ENCODE assay signal across 9 cellular contexts in the genomic region with DNA sequence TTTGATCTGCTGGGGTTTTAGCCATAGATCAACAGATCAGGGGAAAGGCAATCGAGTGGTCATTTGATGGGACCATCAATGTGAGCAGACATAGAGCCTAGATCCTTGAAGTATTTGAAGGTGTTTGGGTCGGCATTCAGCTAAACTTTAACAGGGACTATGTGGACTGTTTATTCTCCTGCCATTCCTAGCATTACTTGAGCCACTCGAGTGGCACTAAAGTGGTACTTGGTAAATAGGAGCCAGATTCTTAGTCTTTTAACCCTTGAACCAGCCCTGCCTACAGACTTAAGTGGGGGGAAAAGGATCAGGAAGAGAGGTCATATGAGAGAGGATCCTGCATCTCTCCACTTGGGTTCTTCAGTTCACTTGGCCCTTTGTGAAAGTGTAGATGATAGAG. TPM values are rescaled to one million over a fixed set of nuclear protein-coding genes. Genes with fewer than 3 reads are reported as not detected.
A peak's percentile ranks its signal among the peaks of the same experiment; 100 is the strongest.
DNase-seq lines count a peak whose midpoint lies in the region; ATAC-seq and TF ChIP-seq lines count a peak whose summit lies in the region.
"Had no signal": no experiment of that assay in that cellular context is flagged by ENCODE, and none has a peak within 500 bp of the region (broad histone marks: within the 10 kb centered on the region; RNA-seq: fewer than 3 reads in every experiment).

No MANE protein-coding gene starts in this region.

- DNase-seq in activated CD4-positive, alpha-beta T cell treated with anti-CD3 and anti-CD28 coated beads, Interleukin-2, amount 10 ng/mL, durations not matched to agents 24 days and 14 days = no peak
- no peak for DNase-seq in activated CD4-positive, alpha-beta T cell treated with anti-CD3 and anti-CD28 coated beads, Interleukin-2, amount 50 U/mL, for 4 hours
- DNase-seq in T-helper 17 cell = no peak
- no peak for DNase-seq in foreskin keratinocyte
- DNase-seq in stomach = no peak
- DNase-seq in neural progenitor cell (ENCODE audit: low spot score) = no peak
- no peak for DNase-seq in H4 (ENCODE audit: low spot score)
- DNase-seq: RPMI8226 had no signal

- 33 to 56% (median 36%) methylated on average over 3 of the region's 3 CpGs for WGBS in stomach, 5 donors

- H3F3A ChIP-seq in neural progenitor cell (ENCODE audit: low read depth) = no peaks in the 10 kb centered on the region

- TF ChIP-seq CTCF in foreskin keratinocyte (conservative IDR thresholded peaks at IDR 0.05) = no peak
- no peak for TF ChIP-seq CTCF in stomach (IDR thresholded peaks at IDR 0.05)
- no peak for TF ChIP-seq CTCF in neural progenitor cell (IDR thresholded peaks at IDR 0.05)

- H3K9me3 Mint-ChIP-seq in activated CD4-positive, alpha-beta T cell treated with anti-CD3 and anti-CD28 coated beads, Interleukin-2, amount 10 ng/mL, durations not matched to agents 24 days and 14 days = no peaks in the 10 kb centered on the region
- peaks cover 15% of the 10 kb centered on the region for H3K9me3 Mint-ChIP-seq in neural progenitor cell

- no peaks in the 10 kb centered on the region for H4K20me1 ChIP-seq in neural progenitor cell (ENCODE audit: low read depth)

- no peak overlapping the region for H3K4me2 ChIP-seq in neural progenitor cell

- H3K4me1 Mint-ChIP-seq in activated CD4-positive, alpha-beta T cell treated with anti-CD3 and anti-CD28 coated beads, Interleukin-2, amount 10 ng/mL, durations not matched to agents 24 days and 14 days = peaks cover 44% of the 10 kb centered on the region
- H3K4me1 Mint-ChIP-seq in T-helper 17 cell = peaks cover 43% of the 10 kb centered on the region
- H3K4me1 Mint-ChIP-seq in neural progenitor cell = peaks cover 13% of the 10 kb centered on the region

- H3K9ac ChIP-seq in neural progenitor cell = no peak overlapping the region

- peak overlapping the region; percentile 97 for H3K4me3 Mint-ChIP-seq in activated CD4-positive, alpha-beta T cell treated with anti-CD3 and anti-CD28 coated beads, Interleukin-2, amount 10 ng/mL, durations not matched to agents 24 days and 14 days
- H3K4me3 Mint-ChIP-seq in T-helper 17 cell = peak overlapping the region; percentile 92
- no peak overlapping the region for H3K4me3 Mint-ChIP-seq in neural progenitor cell

- no peak for ATAC-seq in T-helper 17 cell
- no peak for ATAC-seq in foreskin keratinocyte
- no peak for ATAC-seq in HG03565 (IDR thresholded peaks at IDR 0.05; ENCODE audit: unreplicated experiment)

- H3K27ac ChIP-seq in foreskin keratinocyte = peak overlapping the region; percentile 46
- H3K27ac ChIP-seq in stomach = peak overlapping the region in 4 of 5 donors; percentile 40 to 95 (median 84)
- H3K27ac ChIP-seq in neural progenitor cell = no peak overlapping the region

- H3K4me3 ChIP-seq in stomach (peak overlapping the region in 2 of 4 donors; percentile 29 to 67), neural progenitor cell (no peak overlapping the region)

- no peak for TF ChIP-seq EP300 in stomach (IDR thresholded peaks at IDR 0.05)

- peaks cover 36% of the 10 kb centered on the region for H3K4me1 ChIP-seq in foreskin keratinocyte
- H3K4me1 ChIP-seq in stomach = peaks cover 7 to 53% (median 18%) of the 10 kb centered on the region in 4 donors
- H3K4me1 ChIP-seq in neural progenitor cell = peaks cover 4% of the 10 kb centered on the region

- no peaks in the 10 kb centered on the region for H3K27me3 ChIP-seq in foreskin keratinocyte
- no peaks in the 10 kb centered on the region for H3K27me3 ChIP-seq in stomach
- H3K27me3 ChIP-seq in neural progenitor cell = no peaks in the 10 kb centered on the region

- H3K36me3 ChIP-seq in stomach (no peaks in the 10 kb centered on the region), neural progenitor cell (no peaks in the 10 kb centered on the region)

- H3K79me2 ChIP-seq in neural progenitor cell (ENCODE audit: low read depth) = peaks cover 74% of the 10 kb centered on the region

- H3K36me3 Mint-ChIP-seq in activated CD4-positive, alpha-beta T cell treated with anti-CD3 and anti-CD28 coated beads, Interleukin-2, amount 10 ng/mL, durations not matched to agents 24 days and 14 days (ENCODE audit: low read depth) = peaks cover 53% of the 10 kb centered on the region
- H3K36me3 Mint-ChIP-seq in T-helper 17 cell (ENCODE audit: low read depth) (peaks cover 6% of the 10 kb centered on the region), neural progenitor cell (peaks cover 3% of the 10 kb centered on the region)

- intact Hi-C loops in activated CD4-positive, alpha-beta T cell treated with anti-CD3 and anti-CD28 coated beads, Interleukin-2, amount 10 ng/mL, durations not matched to agents 24 days and 14 days (cut with micrococcal nuclease) = loop anchor here (1.0 to 5.0 kb wide), 2 partner anchors 27 to 316 kb away; no protein-coding TSS in a partner anchor
- intact Hi-C loops in stomach (cut with DNase I; ENCODE audit: low total_unique reads) = no loop called here

- peak overlapping the region; percentile 88 for H3K27ac Mint-ChIP-seq in activated CD4-positive, alpha-beta T cell treated with anti-CD3 and anti-CD28 coated beads, Interleukin-2, amount 10 ng/mL, durations not matched to agents 24 days and 14 days
- H3K27ac Mint-ChIP-seq in T-helper 17 cell = peak overlapping the region; percentile 94
- H3K27ac Mint-ChIP-seq in neural progenitor cell = no peak overlapping the region

- no peak overlapping the region for H2AFZ ChIP-seq in neural progenitor cell (replicated peaks)

- no peak for TF ChIP-seq POLR2A in stomach (IDR thresholded peaks at IDR 0.05)

- H3K27me3 Mint-ChIP-seq in activated CD4-positive, alpha-beta T cell treated with anti-CD3 and anti-CD28 coated beads, Interleukin-2, amount 10 ng/mL, durations not matched to agents 24 days and 14 days = no peaks in the 10 kb centered on the region
- H3K27me3 Mint-ChIP-seq in T-helper 17 cell (no peaks in the 10 kb centered on the region), neural progenitor cell (ENCODE audit: insufficient read depth, low read depth) (no peaks in the 10 kb centered on the region)

- H3K9me3 ChIP-seq in T-helper 17 cell (ENCODE audit: control insufficient read depth, low read length, poor library complexity, severe bottlenecking) (no peaks in the 10 kb centered on the region), stomach (no peaks in the 10 kb centered on the region), neural progenitor cell (ENCODE audit: low read depth) (no peaks in the 10 kb centered on the region)

RNA-seq across cellular contexts. Expression of a gene that starts 3.8 kb away (rescaled TPM):
- total RNA-seq in activated CD4-positive, alpha-beta T cell treated with anti-CD3 and anti-CD28 coated beads, Interleukin-2, amount 10 ng/mL, durations not matched to agents 24 days and 14 days = 480 and 482 TPM in 2 replicates
- total RNA-seq in T-helper 17 cell = 100 to 1,000 TPM; 344 to 390 TPM
- 407 and 503 TPM in 2 replicates for total RNA-seq in foreskin keratinocyte
- 199 and 212 TPM in 2 replicates for polyA plus RNA-seq in foreskin keratinocyte
- 10 to 100 TPM; 60.3 to 90.2 (median 82.1) TPM for total RNA-seq in stomach
- 10 to 100 TPM; 50.0 to 86.9 (median 60.0) TPM for polyA plus RNA-seq in stomach
- total RNA-seq in neural progenitor cell (ENCODE audit: low replicate concordance) = 97.4 and 131 TPM in 2 replicates
- total RNA-seq in H4 (2014; rRNA removed; shearing (Covaris generic)) = 244 and 262 TPM in 2 replicates
